17 cellular contexts compared by ENCODE assay signal in genomic region chr5:102591650-102592049, GRCh38.
DNase-seq lines count a peak whose midpoint lies in the region; ATAC-seq and TF ChIP-seq lines count a peak whose summit lies in the region.
"Had no signal": no experiment of that assay in that cellular context is flagged by ENCODE, and none has a peak within 500 bp of the region (broad histone marks: within the 10 kb centered on the region; RNA-seq: fewer than 3 reads in every experiment).

No MANE protein-coding gene starts in this region.

- ATAC-seq in GM18873 (IDR thresholded peaks at IDR 0.05; ENCODE audit: low FRiP score, unreplicated experiment) = peak; percentile 82
- peak; percentile 40 for ATAC-seq in GM21723 (IDR thresholded peaks at IDR 0.05; ENCODE audit: unreplicated experiment)
- peak; percentile 65 for ATAC-seq in HG03139 (IDR thresholded peaks at IDR 0.05; ENCODE audit: unreplicated experiment)
- ATAC-seq: stimulated activated naive B cell treated with anti-CD40 and anti-IgM and Interleukin-4, amounts not matched to agents 10 μg/mL and 1 μg/mL and 100 μg/mL, for 72 hours had no signal

- no peak overlapping the region for H3K4me3 Mint-ChIP-seq in progenitor cell of endocrine pancreas (ENCODE audit: low read depth)
- H3K4me3 Mint-ChIP-seq: activated naive CD4-positive, alpha-beta T cell treated with anti-CD3 and anti-CD28 coated beads, Interleukin-2, amount 50 U/mL, for 24 hours; neural progenitor cell; stimulated activated naive B cell treated with anti-CD40 and anti-IgM and Interleukin-4, amounts not matched to agents 10 μg/mL and 1 μg/mL and 100 μg/mL, for 72 hours had no signal

- TF ChIP-seq CTCF in GM10266 (IDR thresholded peaks at IDR 0.05; ENCODE audit: control insufficient read depth, insufficient read depth, low read depth, missing control alignments) (no peak), progenitor cell of endocrine pancreas (IDR thresholded peaks at IDR 0.05; ENCODE audit: unreplicated experiment) (no peak)

- H3K9me3 Mint-ChIP-seq in progenitor cell of endocrine pancreas (ENCODE audit: low read depth) = peaks cover 9% of the 10 kb centered on the region
- H3K9me3 Mint-ChIP-seq: activated naive CD4-positive, alpha-beta T cell treated with anti-CD3 and anti-CD28 coated beads, Interleukin-2, amount 50 U/mL, for 24 hours had no signal

- H3K36me3 Mint-ChIP-seq in progenitor cell of endocrine pancreas (ENCODE audit: insufficient read depth) = peaks cover 3% of the 10 kb centered on the region
- H3K36me3 Mint-ChIP-seq: activated naive CD4-positive, alpha-beta T cell treated with anti-CD3 and anti-CD28 coated beads, Interleukin-2, amount 50 U/mL, for 24 hours; neural progenitor cell had no signal

- no peak overlapping the region for H3K27ac Mint-ChIP-seq in progenitor cell of endocrine pancreas
- H3K27ac Mint-ChIP-seq: activated naive CD4-positive, alpha-beta T cell treated with anti-CD3 and anti-CD28 coated beads, Interleukin-2, amount 50 U/mL, for 24 hours; neural progenitor cell; stimulated activated naive B cell treated with anti-CD40 and anti-IgM and Interleukin-4, amounts not matched to agents 10 μg/mL and 1 μg/mL and 100 μg/mL, for 72 hours had no signal

- H3K4me1 Mint-ChIP-seq in progenitor cell of endocrine pancreas (ENCODE audit: low read depth) = no peaks in the 10 kb centered on the region
- H3K4me1 Mint-ChIP-seq: neural progenitor cell had no signal

- DNase-seq in GM10266 (ENCODE audit: extremely low spot score) (peak; percentile 4), NCI-H748 treated with DMSO at 0.1 percent for 48 hours (lab: John Stamatoyannopoulos, UW) (no peak), superior temporal gyrus (ENCODE audit: extremely low spot score) (no peak), GOT3 (lab: John Stamatoyannopoulos, UW) (no peak), progenitor cell of endocrine pancreas (ENCODE audit: low spot score, unreplicated experiment) (no peak)
- DNase-seq: activated CD4-positive, CD25-positive, alpha-beta regulatory T cell; AML-193; kidney glomerular epithelial cell; MG63; SJCRH30; stimulated activated CD4-positive, alpha-beta T cell treated with anti-CD3 and anti-CD28 coated beads, Interleukin-12 subunit alpha, Interleukin-12 subunit beta, amount 100 ng/mL, for 4 hours; stimulated activated naive B cell treated with anti-CD40 and anti-IgM and Interleukin-4, amounts not matched to agents 10 μg/mL and 1 μg/mL and 100 μg/mL, for 72 hours had no signal

- no peaks in the 10 kb centered on the region for H3K27me3 Mint-ChIP-seq in progenitor cell of endocrine pancreas
- H3K27me3 Mint-ChIP-seq: stimulated activated naive B cell treated with anti-CD40 and anti-IgM and Interleukin-4, amounts not matched to agents 10 μg/mL and 1 μg/mL and 100 μg/mL, for 72 hours had no signal
